ENCODE assay signal across 15 cellular contexts in the genomic region with DNA sequence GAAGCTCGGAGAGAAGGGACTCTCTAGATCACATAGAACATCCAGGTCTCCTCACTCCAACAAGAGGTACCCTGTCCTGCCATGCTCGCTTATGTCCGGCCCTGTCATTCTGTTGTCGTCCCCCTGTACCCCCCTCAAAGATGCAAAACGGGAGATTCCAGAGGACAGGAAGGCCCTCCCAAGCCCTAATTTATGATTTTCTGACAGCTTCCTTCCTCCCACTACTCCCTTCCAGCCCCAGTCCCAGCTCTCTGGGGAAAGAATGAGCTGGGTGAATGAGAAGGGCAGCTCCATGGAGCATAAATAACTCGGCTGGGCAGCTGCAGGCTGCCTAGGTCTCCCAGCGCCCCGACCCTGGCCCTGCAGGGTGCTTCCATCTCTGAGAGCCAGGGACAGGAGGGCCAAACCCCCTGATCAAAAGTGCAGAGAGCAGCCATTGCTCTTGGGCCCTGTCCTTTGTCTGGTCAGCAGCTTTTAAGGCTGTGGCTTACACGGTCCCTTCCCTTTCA. TPM values are rescaled to one million over a fixed set of nuclear protein-coding genes. Genes with fewer than 3 reads are reported as not detected.
DNase-seq lines count a peak whose midpoint lies in the region; ATAC-seq and TF ChIP-seq lines count a peak whose summit lies in the region.
"Had no signal": no experiment of that assay in that cellular context is flagged by ENCODE, and none has a peak within 500 bp of the region (broad histone marks: within the 10 kb centered on the region; RNA-seq: fewer than 3 reads in every experiment).

No MANE protein-coding gene starts in this region.

- H3K9me3 ChIP-seq in T-helper 17 cell (ENCODE audit: control insufficient read depth, low read length, poor library complexity, severe bottlenecking) = no peaks in the 10 kb centered on the region
- H3K9me3 ChIP-seq: MG63, tibial nerve had no signal

- no peaks in the 10 kb centered on the region for H3K9me3 Mint-ChIP-seq in activated CD4-positive, alpha-beta memory T cell treated with anti-CD3 and anti-CD28 coated beads, Interleukin-2, amount 10 ng/mL, durations not matched to agents 7 days and 5 days
- no peaks in the 10 kb centered on the region for H3K9me3 Mint-ChIP-seq in activated CD4-positive, alpha-beta memory T cell treated with anti-CD3 and anti-CD28 coated beads for 36 hours
- peaks cover 0 to 2% (median 0%) of the 10 kb centered on the region in 6 donors for H3K9me3 Mint-ChIP-seq in immature natural killer cell
- no peaks in the 10 kb centered on the region for H3K9me3 Mint-ChIP-seq in stimulated activated naive B cell treated with anti-CD40 and anti-IgM and Interleukin-4, amounts not matched to agents 10 μg/mL and 1 μg/mL and 100 μg/mL, for 72 hours
- no peaks in the 10 kb centered on the region for H3K9me3 Mint-ChIP-seq in progenitor cell of endocrine pancreas (ENCODE audit: low read depth)
- H3K9me3 Mint-ChIP-seq: activated T-cell treated with anti-CD3 and anti-CD28 coated beads, Interleukin-2, amount 50 U/mL, for 24 hours had no signal

- CTCF ChIA-PET in activated CD4-positive, alpha-beta memory T cell treated with anti-CD3 and anti-CD28 coated beads, Interleukin-2, amount 10 ng/mL, durations not matched to agents 7 days and 5 days (lab: Charles Lee) = no interaction called here
- CTCF ChIA-PET in activated CD4-positive, alpha-beta memory T cell treated with anti-CD3 and anti-CD28 coated beads for 36 hours (lab: Charles Lee) = interaction anchor here (0.6 to 3.3 kb wide), 5 partner anchors 14 to 193 kb away, joined by 3 to 25 read pairs (median 4); no protein-coding TSS in a partner anchor

- POLR2A ChIA-PET in activated CD4-positive, alpha-beta memory T cell treated with anti-CD3 and anti-CD28 coated beads, Interleukin-2, amount 10 ng/mL, durations not matched to agents 7 days and 5 days (lab: Charles Lee) = no interaction called here
- POLR2A ChIA-PET in activated CD4-positive, alpha-beta memory T cell treated with anti-CD3 and anti-CD28 coated beads for 36 hours (lab: Charles Lee) = no interaction called here

- no peaks in the 10 kb centered on the region for H3K36me3 Mint-ChIP-seq in activated CD4-positive, alpha-beta memory T cell treated with anti-CD3 and anti-CD28 coated beads, Interleukin-2, amount 10 ng/mL, durations not matched to agents 7 days and 5 days (ENCODE audit: low read depth)
- no peaks in the 10 kb centered on the region for H3K36me3 Mint-ChIP-seq in activated CD4-positive, alpha-beta memory T cell treated with anti-CD3 and anti-CD28 coated beads for 36 hours
- H3K36me3 Mint-ChIP-seq in T-helper 17 cell (ENCODE audit: low read depth) (peaks cover 2% of the 10 kb centered on the region), immature natural killer cell (no peaks in the 10 kb centered on the region), progenitor cell of endocrine pancreas (ENCODE audit: insufficient read depth) (no peaks in the 10 kb centered on the region)
- no peaks in the 10 kb centered on the region for H3K36me3 Mint-ChIP-seq in stimulated activated naive B cell treated with anti-CD40 and anti-IgM and Interleukin-4, amounts not matched to agents 10 μg/mL and 1 μg/mL and 100 μg/mL, for 72 hours
- H3K36me3 Mint-ChIP-seq: naive B cell had no signal

- no peak for TF ChIP-seq CTCF in progenitor cell of endocrine pancreas (IDR thresholded peaks at IDR 0.05; ENCODE audit: unreplicated experiment)

- peaks cover 48% of the 10 kb centered on the region for H3K27me3 Mint-ChIP-seq in activated CD4-positive, alpha-beta memory T cell treated with anti-CD3 and anti-CD28 coated beads, Interleukin-2, amount 10 ng/mL, durations not matched to agents 7 days and 5 days
- H3K27me3 Mint-ChIP-seq in activated CD4-positive, alpha-beta memory T cell treated with anti-CD3 and anti-CD28 coated beads for 36 hours = peaks cover 41% of the 10 kb centered on the region
- peaks cover 31% of the 10 kb centered on the region for H3K27me3 Mint-ChIP-seq in T-helper 17 cell
- peaks cover 4% of the 10 kb centered on the region in 3 donors for H3K27me3 Mint-ChIP-seq in immature natural killer cell (ENCODE audit: low read depth in 3 of 3)
- peaks cover 61 to 80% of the 10 kb centered on the region in 2 donors for H3K27me3 Mint-ChIP-seq in stimulated activated naive B cell treated with anti-CD40 and anti-IgM and Interleukin-4, amounts not matched to agents 10 μg/mL and 1 μg/mL and 100 μg/mL, for 72 hours
- H3K27me3 Mint-ChIP-seq in progenitor cell of endocrine pancreas = peaks cover 8% of the 10 kb centered on the region

- no peak overlapping the region for H3K4me3 Mint-ChIP-seq in activated CD4-positive, alpha-beta memory T cell treated with anti-CD3 and anti-CD28 coated beads, Interleukin-2, amount 10 ng/mL, durations not matched to agents 7 days and 5 days
- H3K4me3 Mint-ChIP-seq in activated CD4-positive, alpha-beta memory T cell treated with anti-CD3 and anti-CD28 coated beads for 36 hours = no peak overlapping the region
- H3K4me3 Mint-ChIP-seq in T-helper 17 cell (peak overlapping the region; percentile 67), immature natural killer cell (peak overlapping the region in 2 of 5 donors; percentile 14 to 49), progenitor cell of endocrine pancreas (ENCODE audit: low read depth) (no peak overlapping the region)
- no peak overlapping the region for H3K4me3 Mint-ChIP-seq in stimulated activated naive B cell treated with anti-CD40 and anti-IgM and Interleukin-4, amounts not matched to agents 10 μg/mL and 1 μg/mL and 100 μg/mL, for 72 hours

- peak overlapping the region; percentile 71 for H3K27ac Mint-ChIP-seq in activated CD4-positive, alpha-beta memory T cell treated with anti-CD3 and anti-CD28 coated beads, Interleukin-2, amount 10 ng/mL, durations not matched to agents 7 days and 5 days
- H3K27ac Mint-ChIP-seq in activated CD4-positive, alpha-beta memory T cell treated with anti-CD3 and anti-CD28 coated beads for 36 hours = no peak overlapping the region
- H3K27ac Mint-ChIP-seq in T-helper 17 cell (peak overlapping the region; percentile 84), immature natural killer cell (peak overlapping the region; percentile 9 to 93 (median 87)), progenitor cell of endocrine pancreas (no peak overlapping the region)
- H3K27ac Mint-ChIP-seq in stimulated activated naive B cell treated with anti-CD40 and anti-IgM and Interleukin-4, amounts not matched to agents 10 μg/mL and 1 μg/mL and 100 μg/mL, for 72 hours = peak overlapping the region; percentile 63

- ATAC-seq in T-helper 17 cell (no peak), HG03095 (IDR thresholded peaks at IDR 0.05; ENCODE audit: unreplicated experiment) (no peak), HG03520 (IDR thresholded peaks at IDR 0.05; ENCODE audit: unreplicated experiment) (no peak)
- no peak for ATAC-seq in stimulated activated naive B cell treated with anti-CD40 and anti-IgM and Interleukin-4, amounts not matched to agents 10 μg/mL and 1 μg/mL and 100 μg/mL, for 72 hours (replicated peaks)
- ATAC-seq: SK-N-SH treated with all-trans-retinoic acid at 6 μM for 48 hours had no signal

- peaks cover 35% of the 10 kb centered on the region for H3K4me1 Mint-ChIP-seq in activated CD4-positive, alpha-beta memory T cell treated with anti-CD3 and anti-CD28 coated beads, Interleukin-2, amount 10 ng/mL, durations not matched to agents 7 days and 5 days
- peaks cover 12% of the 10 kb centered on the region for H3K4me1 Mint-ChIP-seq in activated CD4-positive, alpha-beta memory T cell treated with anti-CD3 and anti-CD28 coated beads for 36 hours (ENCODE audit: low read depth)
- peaks cover 28% of the 10 kb centered on the region for H3K4me1 Mint-ChIP-seq in T-helper 17 cell
- H3K4me1 Mint-ChIP-seq in immature natural killer cell = peaks cover 38 to 41% of the 10 kb centered on the region in 2 donors
- H3K4me1 Mint-ChIP-seq in stimulated activated naive B cell treated with anti-CD40 and anti-IgM and Interleukin-4, amounts not matched to agents 10 μg/mL and 1 μg/mL and 100 μg/mL, for 72 hours = peaks cover 27 to 37% of the 10 kb centered on the region in 2 donors
- peaks cover 8% of the 10 kb centered on the region for H3K4me1 Mint-ChIP-seq in progenitor cell of endocrine pancreas (ENCODE audit: low read depth)

- intact Hi-C loops in activated CD4-positive, alpha-beta memory T cell treated with anti-CD3 and anti-CD28 coated beads for 36 hours (cut with micrococcal nuclease) = loop anchor here (2.0 to 5.0 kb wide), 2 partner anchors 35 to 46 kb away; no protein-coding TSS in a partner anchor

- no peak for DNase-seq in activated CD4-positive, alpha-beta memory T cell treated with anti-CD3 and anti-CD28 coated beads, Interleukin-2, amount 10 ng/mL, durations not matched to agents 7 days and 5 days
- no peak for DNase-seq in activated CD4-positive, alpha-beta memory T cell treated with anti-CD3 and anti-CD28 coated beads for 36 hours
- DNase-seq in T-helper 17 cell (no peak), immature natural killer cell (no peak), progenitor cell of endocrine pancreas (ENCODE audit: low spot score, unreplicated experiment) (no peak)
- no peak for DNase-seq in stimulated activated naive B cell treated with anti-CD40 and anti-IgM and Interleukin-4, amounts not matched to agents 10 μg/mL and 1 μg/mL and 100 μg/mL, for 72 hours
- DNase-seq: activated CD4-positive, CD25-positive, alpha-beta regulatory T cell; MG63; naive B cell had no signal

RNA-seq across cellular contexts. Expression of gene EMID1, which starts 3.9 kb away (rescaled TPM):
- under 1 TPM in 1 of 2 experiments, not detected in 1; 0.18 TPM for total RNA-seq in activated CD4-positive, alpha-beta memory T cell treated with anti-CD3 and anti-CD28 coated beads, Interleukin-2, amount 10 ng/mL, durations not matched to agents 7 days and 5 days
- total RNA-seq in activated CD4-positive, alpha-beta memory T cell treated with anti-CD3 and anti-CD28 coated beads for 36 hours = not detected
- not detected for total RNA-seq in T-helper 17 cell
- polyA plus RNA-seq in immature natural killer cell = under 1 TPM in 2 of 3 donors, not detected in 1; 0.29 to 0.91 TPM
- total RNA-seq in progenitor cell of endocrine pancreas = 18.9 and 20.6 TPM in 2 replicates
- total RNA-seq: foreskin keratinocyte had no signal
- polyA plus RNA-seq: foreskin keratinocyte had no signal

Comparison
In these comparisons a context has a peak if more than half of its experiments do, and no peak if none do; other contexts are left out.
1. H3K27ac Mint-ChIP-seq: peak in activated CD4-positive, alpha-beta memory T cell treated with anti-CD3 and anti-CD28 coated beads, Interleukin-2, amount 10 ng/mL, durations not matched to agents 7 days and 5 days (single experiment), T-helper 17 cell (single experiment), immature natural killer cell (6 of 6) and stimulated activated naive B cell treated with anti-CD40 and anti-IgM and Interleukin-4, amounts not matched to agents 10 μg/mL and 1 μg/mL and 100 μg/mL, for 72 hours (single experiment); none in activated CD4-positive, alpha-beta memory T cell treated with anti-CD3 and anti-CD28 coated beads for 36 hours (single experiment) and progenitor cell of endocrine pancreas (single experiment).
2. RNA of gene EMID1, which starts 3.9 kb away (total RNA-seq): 18.9 to 20.6 TPM in progenitor cell of endocrine pancreas; 0.18 TPM in activated CD4-positive, alpha-beta memory T cell treated with anti-CD3 and anti-CD28 coated beads, Interleukin-2, amount 10 ng/mL, durations not matched to agents 7 days and 5 days, not detected in T-helper 17 cell and not detected in activated CD4-positive, alpha-beta memory T cell treated with anti-CD3 and anti-CD28 coated beads for 36 hours; every median in the first group is over 10 times any median in the second.